1 cellular context compared by ENCODE assay signal in the genomic region with DNA sequence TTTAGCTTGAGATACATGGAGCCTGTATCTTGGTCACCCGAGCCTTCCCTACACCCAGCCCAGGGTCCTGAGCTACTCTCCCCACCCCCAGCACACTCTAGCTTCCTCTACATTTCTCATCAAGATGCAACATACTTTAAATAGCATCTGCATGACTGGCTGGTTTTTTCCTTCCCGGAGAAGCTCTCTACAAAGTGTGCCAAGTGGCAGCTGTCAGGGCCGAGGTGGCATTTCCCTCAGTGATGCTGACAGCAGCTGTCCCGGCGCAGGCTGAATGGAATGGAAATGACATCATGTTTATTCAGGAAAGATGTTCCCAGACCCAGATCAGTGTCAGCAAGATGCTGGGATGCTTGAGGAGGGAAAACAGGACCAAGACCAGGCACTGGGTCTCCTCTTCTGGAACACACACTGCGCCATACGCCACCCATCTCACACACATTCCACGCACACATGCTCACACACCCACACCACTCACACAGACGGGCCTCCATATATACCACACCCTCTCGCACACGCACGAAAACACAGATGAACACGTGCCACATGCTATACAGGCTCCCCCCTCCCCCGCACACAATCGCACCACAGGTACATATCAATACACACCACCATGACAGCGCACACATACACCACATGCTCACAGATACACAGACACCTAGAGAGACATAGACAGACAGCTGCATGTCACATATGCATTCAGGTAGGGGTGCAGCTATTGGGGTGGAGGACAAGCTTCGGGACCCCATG.
TF ChIP-seq lines count a peak whose summit lies in the region.

No MANE protein-coding gene starts in this region.

TF ChIP-seq in H1, 55 proteins besides CTCF, POLR2A, EP300 and RAD21 (continued from another document):
- TF ChIP-seq, protein P1, sequence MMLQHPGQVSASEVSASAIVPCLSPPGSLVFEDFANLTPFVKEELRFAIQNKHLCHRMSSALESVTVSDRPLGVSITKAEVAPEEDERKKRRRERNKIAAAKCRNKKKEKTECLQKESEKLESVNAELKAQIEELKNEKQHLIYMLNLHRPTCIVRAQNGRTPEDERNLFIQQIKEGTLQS (IDR thresholded peaks at IDR 0.05; ENCODE audit: insufficient read depth, low read depth, low read length), result no peak
- TF ChIP-seq SIX5 (IDR thresholded peaks at IDR 0.05; ENCODE audit: low read depth, low read length), result no peak
- no peak for TF ChIP-seq ASH2L (IDR thresholded peaks at IDR 0.05; ENCODE audit: low read length)
